In genomic region chr21:37266515-37267221, GRCh38 we compare ENCODE assay signal across 8 cellular contexts. TPM values are rescaled to one million over a fixed set of nuclear protein-coding genes. Genes with fewer than 3 reads are reported as not detected.
A peak's percentile ranks its signal among the peaks of the same experiment; 100 is the strongest.
DNase-seq lines count a peak whose midpoint lies in the region; ATAC-seq and TF ChIP-seq lines count a peak whose summit lies in the region.

No MANE protein-coding gene starts in this region.

- H3K79me2 ChIP-seq in PC-3 (ENCODE audit: low read length): peaks cover 60% of the 10 kb centered on the region

- TF ChIP-seq CTCF in PC-3 (conservative IDR thresholded peaks at IDR 0.05; ENCODE audit: low read depth, low read length): no peak
- TF ChIP-seq CTCF in coronary artery (IDR thresholded peaks at IDR 0.05): no peak
- TF ChIP-seq CTCF in upper lobe of left lung (IDR thresholded peaks at IDR 0.05): no peak

- H3K36me3 ChIP-seq in PC-3 (ENCODE audit: low read depth, low read length) (peaks cover 4% of the 10 kb centered on the region; the same call in 1 of the 2 replicates), upper lobe of left lung (no peaks in the 10 kb centered on the region)

- no peaks in the 10 kb centered on the region for H3K9me2 ChIP-seq in PC-3 (replicated peaks; ENCODE audit: low read length)

- intact Hi-C loops in PC-3 (cut with micrococcal nuclease): loop anchor here (1.0 to 5.0 kb wide), 4 partner anchors 69 to 296 kb away; no protein-coding TSS in a partner anchor

- WGBS in upper lobe of left lung, 2 donors: 2 to 3% methylated on average over 13 to 19 of the region's 39 CpGs

- POLR2A ChIA-PET in PC-3 (lab: Charles Lee; ENCODE audit: unreplicated experiment): interaction anchor here (0.6 to 1.2 kb wide), 6 partner anchors 8 to 297 kb away, joined by 3 to 15 read pairs (median 4); partner anchors contain the start of gene DYRK1A

- H3K4me3 ChIP-seq in PC-3 (ENCODE audit: low read length): peak overlapping the region; percentile 69
- H3K4me3 ChIP-seq in coronary artery: peak overlapping the region; percentile 95
- peak overlapping the region; percentile 69 to 97 (median 92) for H3K4me3 ChIP-seq in upper lobe of left lung

- H3K4me1 ChIP-seq in PC-3 (ENCODE audit: insufficient read depth, low read length): peaks cover 23% of the 10 kb centered on the region
- H3K4me1 ChIP-seq in upper lobe of left lung: peaks cover 11 to 28% (median 16%) of the 10 kb centered on the region in 4 donors

- in situ Hi-C loops in Caki2 (cut with HindIII; ENCODE audit: low pct_unique_long_range_greater_than_20kb, low sequenced_read_pairs): no loop called here

- H3K27ac ChIP-seq in PC-3 (ENCODE audit: low read length) (peak overlapping the region; percentile 94), coronary artery (peak overlapping the region; percentile 98 to 100), upper lobe of left lung (peak overlapping the region; percentile 93 to 98 (median 97))

- no peaks in the 10 kb centered on the region for H3K9me3 ChIP-seq in PC-3 (ENCODE audit: low read length)
- no peaks in the 10 kb centered on the region for H3K9me3 ChIP-seq in upper lobe of left lung

- TSS peak; percentile 59 for BruUV-seq in PC-3 (replicated peaks; lab: Mats Ljungman, UMichigan)

- H2AFZ ChIP-seq in PC-3 (ENCODE audit: low read length): peak overlapping the region; percentile 33

- no peak for TF ChIP-seq POLR2A in upper lobe of left lung (IDR thresholded peaks at IDR 0.05)

- ATAC-seq in GM19025 (IDR thresholded peaks at IDR 0.05; ENCODE audit: low read depth, unreplicated experiment) (peak; percentile 0), HG03175 (IDR thresholded peaks at IDR 0.05; ENCODE audit: unreplicated experiment) (peak; percentile 4), PC-3 (peak; percentile 18), upper lobe of left lung (ENCODE audit: low FRiP score in 2 of 2) (peak; percentile 30 to 39)

- no peaks in the 10 kb centered on the region for H3K27me3 ChIP-seq in PC-3 (ENCODE audit: low read length)
- no peaks in the 10 kb centered on the region for H3K27me3 ChIP-seq in upper lobe of left lung

- no peak for TF ChIP-seq EP300 in upper lobe of left lung (IDR thresholded peaks at IDR 0.05)

- DNase-seq in Caki2 (ENCODE audit: low read depth) (peak; percentile 63), PC-3 (peak; percentile 78), coronary artery (ENCODE audit: low spot score) (no peak), medulla oblongata (ENCODE audit: extremely low spot score) (peak; percentile 21), upper lobe of left lung (peak; percentile 60 to 93)
- DNase-seq in stimulated activated CD4-positive, alpha-beta T cell treated with anti-CD3 and anti-CD28 coated beads, Interleukin-2, amount 100 ng/mL, for 48 hours: no peak

- no peaks in the 10 kb centered on the region for H4K20me1 ChIP-seq in PC-3 (ENCODE audit: low read length)

- CTCF ChIA-PET in PC-3 (lab: Charles Lee): interaction anchor here (0.6 kb wide), 1 partner anchor 108 kb away, joined by 3 read pairs; no protein-coding TSS in a partner anchor

- no peaks in the 10 kb centered on the region for H3F3A ChIP-seq in PC-3 (ENCODE audit: low read length, unreplicated experiment)

- H3K9ac ChIP-seq in PC-3 (ENCODE audit: low read length): peak overlapping the region; percentile 88

- peak overlapping the region; percentile 86 for H3K4me2 ChIP-seq in PC-3 (ENCODE audit: low read length)

RNA-seq across cellular contexts. Expression of gene VPS26C, which starts 0.5 kb away (rescaled TPM):
- 71.3 and 124 TPM in 2 replicates for total RNA-seq in Caki2 (2014; rRNA removed; shearing (Covaris generic); ENCODE audit: low replicate concordance)
- total RNA-seq in PC-3 (2014; rRNA removed) (46.8 and 63.3 TPM in 2 replicates), upper lobe of left lung (10 to 100 TPM; 52.1 to 95.3 (median 65.0) TPM)

Comparison
In these comparisons a context has a peak if more than half of its experiments do, and no peak if none do; other contexts are left out.
1. DNase-seq: peak in Caki2 (single experiment), PC-3 (single experiment), medulla oblongata (single experiment) and upper lobe of left lung (2 of 2); none in coronary artery (single experiment) and stimulated activated CD4-positive, alpha-beta T cell treated with anti-CD3 and anti-CD28 coated beads, Interleukin-2, amount 100 ng/mL, for 48 hours (0 of 2).
2. Peak in every context shown above with its lines, with median percentiles within 50 percentile points of each other: ATAC-seq, H3K27ac ChIP-seq and H3K4me3 ChIP-seq.